ENCODE assay signal across 8 cellular contexts in genomic region chr7:41943098-41943577, GRCh38.
DNase-seq lines count a peak whose midpoint lies in the region; ATAC-seq and TF ChIP-seq lines count a peak whose summit lies in the region.

No MANE protein-coding gene starts in this region.

- WGBS in right lobe of liver (ENCODE audit: insufficient coverage, low coverage, low lambda C conversion rate, missing lambda C conversion rate), result 0% methylated on average over 15 of the region's 16 CpGs

- H3K4me3 ChIP-seq in coronary artery (peak overlapping the region; percentile 68), right lobe of liver (peak overlapping the region; percentile 40 to 65 (median 57))

- DNase-seq in AG08396 (ENCODE audit: low spot score) (peak; percentile 86), NCI-H2227 treated with DMSO at 0.1 percent for 48 hours (lab: John Stamatoyannopoulos, UW) (peak; percentile 1), coronary artery (ENCODE audit: low spot score) (peak; percentile 88), right lobe of liver (peak; percentile 84 to 90 (median 89))
- peak; percentile 83 for DNase-seq in activated CD4-positive, alpha-beta T cell treated with anti-CD3 and anti-CD28 coated beads for 48 hours
- peak; percentile 78 for DNase-seq in stimulated activated CD4-positive, alpha-beta T cell treated with anti-CD3 and anti-CD28 coated beads, Interleukin-4, amount 100 ng/mL, for 24 hours

- H3K9me3 ChIP-seq in right lobe of liver, result no peaks in the 10 kb centered on the region

- intact Hi-C loops in right lobe of liver (cut with DNase I), result no loop called here

- no peak for TF ChIP-seq POLR2A in right lobe of liver (IDR thresholded peaks at IDR 0.05)

- TF ChIP-seq CTCF in coronary artery (IDR thresholded peaks at IDR 0.05) (peak; percentile 97), right lobe of liver (IDR thresholded peaks at IDR 0.05) (peak; percentile 91 to 98 (median 95))

- ATAC-seq in GM18870 (IDR thresholded peaks at IDR 0.05; ENCODE audit: unreplicated experiment) (peak; percentile 81), HG03095 (IDR thresholded peaks at IDR 0.05; ENCODE audit: unreplicated experiment) (peak; percentile 89), right lobe of liver (peak; percentile 93 to 95 (median 94))

- H3K27ac ChIP-seq in coronary artery (peak overlapping the region in 1 of 2 donors; percentile 38), right lobe of liver (peak overlapping the region; percentile 84 to 97 (median 90))

- no peaks in the 10 kb centered on the region for H3K36me3 ChIP-seq in right lobe of liver

- H3K4me1 ChIP-seq in right lobe of liver, result peaks cover 0 to 14% (median 6%) of the 10 kb centered on the region in 4 donors

- H3K27me3 ChIP-seq in right lobe of liver, result no peaks in the 10 kb centered on the region

Comparison
In these comparisons a context has a peak if more than half of its experiments do, and no peak if none do; other contexts are left out.
1. DNase-seq: peak in every context shown above with its lines; median percentile 89 in right lobe of liver; 88 in coronary artery; 86 in AG08396; 83 in activated CD4-positive, alpha-beta T cell treated with anti-CD3 and anti-CD28 coated beads for 48 hours; 78 in stimulated activated CD4-positive, alpha-beta T cell treated with anti-CD3 and anti-CD28 coated beads, Interleukin-4, amount 100 ng/mL, for 24 hours; 1 in NCI-H2227 treated with DMSO at 0.1 percent for 48 hours.